Comparison of ENCODE assay signal across 29 cellular contexts in the genomic region with DNA sequence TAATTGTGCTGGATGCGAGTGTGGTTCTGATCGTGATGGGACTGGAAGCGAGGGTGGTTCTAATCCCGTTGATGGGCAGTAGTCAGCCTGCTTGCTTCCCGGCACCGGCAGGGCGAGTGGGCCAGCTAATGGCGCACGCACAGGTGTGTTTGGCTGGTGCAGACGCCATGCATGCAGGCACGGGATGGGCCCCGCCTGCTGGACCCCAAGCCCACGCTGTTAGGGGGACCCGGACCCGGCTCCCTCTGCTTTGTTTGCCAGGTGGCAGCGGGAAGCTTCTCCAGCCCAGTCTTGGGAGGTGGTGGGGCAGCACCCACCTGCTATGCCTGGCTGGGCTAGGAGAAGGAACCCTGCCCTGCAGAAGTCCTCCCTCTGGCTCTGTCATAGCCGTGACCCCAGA.
"Had no signal": no experiment of that assay in that cellular context is flagged by ENCODE, and none has a peak within 500 bp of the region (broad histone marks: within the 10 kb centered on the region; RNA-seq: fewer than 3 reads in every experiment).

No MANE protein-coding gene starts in this region.

- DNase-seq: activated CD4-positive, alpha-beta memory T cell treated with anti-CD3 and anti-CD28 coated beads for 36 hours; activated CD4-positive, alpha-beta T cell treated with anti-CD3 and anti-CD28 coated beads for 36 hours; activated CD4-positive, alpha-beta T cell treated with anti-CD3 and anti-CD28 coated beads, Interleukin-2, amount 10 ng/mL, durations not matched to agents 24 days and 14 days; activated CD4-positive, CD25-positive, alpha-beta regulatory T cell; activated CD4-positive, CD25-positive, alpha-beta regulatory T cell treated with anti-CD3 and anti-CD28 coated beads, Interleukin-2, amount 50 U/mL, for 72 hours; activated CD8-positive, alpha-beta memory T cell treated with anti-CD3 and anti-CD28 coated beads, Interleukin-2, amount 10 ng/mL, durations not matched to agents 7 days and 5 days; activated CD8-positive, alpha-beta memory T cell treated with anti-CD3 and anti-CD28 coated beads, Interleukin-2, amount 50 U/mL, for 4 hours; activated CD8-positive, alpha-beta T cell treated with anti-CD3 and anti-CD28 coated beads, Interleukin-2, amount 10 ng/mL, durations not matched to agents 7 days and 5 days; activated effector memory CD4-positive, alpha-beta T cell treated with anti-CD3 and anti-CD28 coated beads, Interleukin-2, amount 50 U/mL, for 16 hours; activated naive CD4-positive, alpha-beta T cell treated with anti-CD3 and anti-CD28 coated beads for 36 hours; activated naive CD8-positive, alpha-beta T cell treated with anti-CD3 and anti-CD28 coated beads for 36 hours; activated naive CD8-positive, alpha-beta T cell treated with anti-CD3 and anti-CD28 coated beads, Interleukin-2, amount 50 U/mL, for 24 hours; activated T-cell treated with anti-CD3 and anti-CD28 coated beads, Interleukin-2, amount 50 U/mL, for 1 hour; activated T-cell treated with anti-CD3 and anti-CD28 coated beads, Interleukin-2, amount 50 U/mL, for 48 hours; adrenal gland; amygdala; aorta; caudate nucleus; effector CD8-positive, alpha-beta T cell; esophagus squamous epithelium; foreskin melanocyte; head of caudate nucleus; T-helper 17 cell had no signal

- H3K36me3 ChIP-seq: adrenal gland, esophagus squamous epithelium, gastroesophageal sphincter had no signal

- ATAC-seq: activated CD4-positive, alpha-beta T cell treated with anti-CD3 and anti-CD28 coated beads for 36 hours; activated CD8-positive, alpha-beta memory T cell treated with anti-CD3 and anti-CD28 coated beads, Interleukin-2, amount 10 ng/mL, durations not matched to agents 7 days and 5 days; activated CD8-positive, alpha-beta T cell treated with anti-CD3 and anti-CD28 coated beads, Interleukin-2, amount 10 ng/mL, durations not matched to agents 7 days and 5 days; activated naive CD8-positive, alpha-beta T cell treated with anti-CD3 and anti-CD28 coated beads, Interleukin-2, amount 50 U/mL, for 24 hours; body of pancreas; gastroesophageal sphincter; T-helper 17 cell had no signal

- H3K27ac ChIP-seq: adrenal gland, epithelial cell of prostate, esophagus squamous epithelium, gastroesophageal sphincter had no signal

- H3K4me3 ChIP-seq: adrenal gland, body of pancreas, esophagus squamous epithelium, gastroesophageal sphincter had no signal

- H3K27me3 ChIP-seq: adrenal gland, body of pancreas, esophagus squamous epithelium, gastroesophageal sphincter had no signal

- H3K9me3 ChIP-seq: adrenal gland, body of pancreas, esophagus squamous epithelium, gastroesophageal sphincter had no signal

- FAIRE-seq: colon, endometrium, endothelial cell of umbilical vein had no signal
